21 cellular contexts compared by ENCODE assay signal in the genomic region with DNA sequence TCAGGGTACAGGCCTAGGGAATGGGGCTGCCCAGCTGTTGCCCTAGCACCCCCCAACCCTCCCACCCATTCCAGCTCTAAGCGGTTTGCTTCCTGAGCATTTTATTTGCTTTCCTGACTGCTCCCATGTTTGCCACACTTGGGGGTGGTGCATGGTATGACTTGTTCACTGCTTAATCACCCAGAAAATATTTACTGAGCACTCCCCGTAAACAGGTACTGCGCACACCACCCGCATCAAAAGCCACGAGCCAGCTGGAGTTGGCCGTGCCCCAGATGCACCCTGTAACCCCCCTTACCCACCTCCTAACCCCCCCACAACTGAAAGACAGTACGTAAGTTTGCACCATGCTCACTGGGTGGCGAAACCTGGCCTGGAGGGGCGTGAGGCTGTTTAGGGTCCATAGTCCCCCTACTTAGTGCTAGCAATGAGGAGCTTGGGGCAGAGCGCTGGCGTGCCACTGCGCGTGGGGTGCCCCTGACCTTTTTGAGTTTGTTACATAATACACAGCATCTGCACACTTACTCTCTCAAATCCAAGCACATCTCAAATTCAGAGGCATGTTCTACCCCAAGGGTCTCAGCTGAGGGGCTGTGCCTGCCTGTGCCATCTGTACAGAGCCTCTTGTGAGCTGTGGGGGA. TPM values are rescaled to one million over a fixed set of nuclear protein-coding genes. Genes with fewer than 3 reads are reported as not detected.
DNase-seq lines count a peak whose midpoint lies in the region; ATAC-seq and TF ChIP-seq lines count a peak whose summit lies in the region.
"Had no signal": no experiment of that assay in that cellular context is flagged by ENCODE, and none has a peak within 500 bp of the region (broad histone marks: within the 10 kb centered on the region; RNA-seq: fewer than 3 reads in every experiment).

No MANE protein-coding gene starts in this region.

- H3K27ac ChIP-seq in RWPE1 = peak overlapping the region; percentile 69
- H3K27ac ChIP-seq: psoas muscle, SJSA1 had no signal

- no peak overlapping the region for H3K27ac Mint-ChIP-seq in natural killer cell treated with Interleukin-12 subunit alpha and Interleukin-12 subunit beta and Interleukin-15 and Interleukin-18, amount 100 ng/mL, for 72 hours
- no peak overlapping the region for H3K27ac Mint-ChIP-seq in natural killer cell
- H3K27ac Mint-ChIP-seq: activated CD4-positive, alpha-beta memory T cell treated with anti-CD3 and anti-CD28 coated beads, Interleukin-2, amount 10 ng/mL, durations not matched to agents 7 days and 5 days; activated naive CD8-positive, alpha-beta T cell; activated T-helper 2 cell treated with anti-CD3 and anti-CD28 coated beads, Interferon-gamma antibody, Interleukin-2, Interleukin-4, amounts not matched to agents 10 μg/mL and 5 μg/mL and 100 μg/mL, durations not matched to agents 14 hours and 24 hours and 36 hours; CD8-positive, alpha-beta T cell; T-cell; type B pancreatic cell had no signal

- CTCF ChIA-PET in RWPE1 (lab: Yijun Ruan, JAX) = interaction anchor here (0.7 to 1.1 kb wide), 3 partner anchors 49 to 292 kb away, joined by 3 to 6 read pairs (median 5); no protein-coding TSS in a partner anchor

- intact Hi-C loops in natural killer cell (cut with micrococcal nuclease) = no loop called here

- peak; percentile 41 for DNase-seq in natural killer cell treated with Interleukin-12 subunit alpha and Interleukin-12 subunit beta and Interleukin-15 and Interleukin-18, amount 100 ng/mL, for 72 hours (ENCODE audit: low spot score)
- DNase-seq in natural killer cell (no peak), NCI-H2171 (lab: John Stamatoyannopoulos, UW) (peak; percentile 90), RWPE1 (ENCODE audit: low spot score) (peak; percentile 73), NCI-H748 (lab: John Stamatoyannopoulos, UW; ENCODE audit: unreplicated experiment) (no peak), hippocampal formation (lab: John Stamatoyannopoulos, UW) (no peak)
- DNase-seq: activated CD4-positive, alpha-beta memory T cell treated with anti-CD3 and anti-CD28 coated beads, Interleukin-2, amount 10 ng/mL, durations not matched to agents 7 days and 5 days; CD8-positive, alpha-beta T cell; head of caudate nucleus; mesendoderm; NK-92 treated with Interleukin-12 subunit alpha and Interleukin-12 subunit beta, amount 100 ng/mL, for 24 hours; psoas muscle; stimulated activated CD4-positive, alpha-beta T cell treated with anti-CD3 and anti-CD28 coated beads, Interleukin-2, amount 100 ng/mL, for 24 hours; T-cell had no signal

- POLR2A ChIA-PET in RWPE1 (lab: Yijun Ruan, JAX; ENCODE audit: low non-redundant PET) = no interaction called here

- no peaks in the 10 kb centered on the region for H3K9me3 Mint-ChIP-seq in natural killer cell treated with Interleukin-12 subunit alpha and Interleukin-12 subunit beta and Interleukin-15 and Interleukin-18, amount 100 ng/mL, for 72 hours
- no peaks in the 10 kb centered on the region for H3K9me3 Mint-ChIP-seq in natural killer cell
- H3K9me3 Mint-ChIP-seq: activated T-helper 2 cell treated with anti-CD3 and anti-CD28 coated beads, Interferon-gamma antibody, Interleukin-2, Interleukin-4, amounts not matched to agents 10 μg/mL and 5 μg/mL and 100 μg/mL, durations not matched to agents 14 hours and 24 hours and 36 hours; CD8-positive, alpha-beta T cell; central memory CD8-positive, alpha-beta T cell; type B pancreatic cell had no signal

- no peak for ATAC-seq in natural killer cell treated with Interleukin-12 subunit alpha and Interleukin-12 subunit beta and Interleukin-15 and Interleukin-18, amount 100 ng/mL, for 72 hours
- no peak for ATAC-seq in natural killer cell
- ATAC-seq in GM18502 (IDR thresholded peaks at IDR 0.05; ENCODE audit: poor library complexity, unreplicated experiment) = no peak
- ATAC-seq: CD8-positive, alpha-beta T cell; psoas muscle; T-cell had no signal

- TF ChIP-seq CTCF in natural killer cell (IDR thresholded peaks at IDR 0.05) (no peak), RWPE1 (conservative IDR thresholded peaks at IDR 0.05; ENCODE audit: low read depth) (no peak)

- no peaks in the 10 kb centered on the region for H3K27me3 Mint-ChIP-seq in natural killer cell treated with Interleukin-12 subunit alpha and Interleukin-12 subunit beta and Interleukin-15 and Interleukin-18, amount 100 ng/mL, for 72 hours
- H3K27me3 Mint-ChIP-seq in natural killer cell (ENCODE audit: low read depth in 2 of 2) = no peaks in the 10 kb centered on the region
- H3K27me3 Mint-ChIP-seq: activated CD4-positive, alpha-beta memory T cell treated with anti-CD3 and anti-CD28 coated beads, Interleukin-2, amount 10 ng/mL, durations not matched to agents 7 days and 5 days; activated naive CD8-positive, alpha-beta T cell; central memory CD8-positive, alpha-beta T cell; T-cell; type B pancreatic cell had no signal

- no peaks in the 10 kb centered on the region for H3K36me3 Mint-ChIP-seq in natural killer cell treated with Interleukin-12 subunit alpha and Interleukin-12 subunit beta and Interleukin-15 and Interleukin-18, amount 100 ng/mL, for 72 hours
- no peaks in the 10 kb centered on the region for H3K36me3 Mint-ChIP-seq in natural killer cell
- H3K36me3 Mint-ChIP-seq: type B pancreatic cell had no signal

- H3K4me1 Mint-ChIP-seq in natural killer cell treated with Interleukin-12 subunit alpha and Interleukin-12 subunit beta and Interleukin-15 and Interleukin-18, amount 100 ng/mL, for 72 hours (ENCODE audit: low read depth in 2 of 2) = peaks cover 0 to 11% of the 10 kb centered on the region in 2 donors
- H3K4me1 Mint-ChIP-seq in natural killer cell = peaks cover 4 to 8% of the 10 kb centered on the region in 2 donors
- H3K4me1 Mint-ChIP-seq: activated CD4-positive, alpha-beta memory T cell treated with anti-CD3 and anti-CD28 coated beads, Interleukin-2, amount 10 ng/mL, durations not matched to agents 7 days and 5 days; central memory CD8-positive, alpha-beta T cell had no signal

- H3K4me3 Mint-ChIP-seq in natural killer cell treated with Interleukin-12 subunit alpha and Interleukin-12 subunit beta and Interleukin-15 and Interleukin-18, amount 100 ng/mL, for 72 hours = no peak overlapping the region
- H3K4me3 Mint-ChIP-seq in natural killer cell = no peak overlapping the region
- H3K4me3 Mint-ChIP-seq: activated CD4-positive, alpha-beta memory T cell treated with anti-CD3 and anti-CD28 coated beads, Interleukin-2, amount 10 ng/mL, durations not matched to agents 7 days and 5 days; activated naive CD8-positive, alpha-beta T cell; CD8-positive, alpha-beta T cell; central memory CD8-positive, alpha-beta T cell; T-cell; type B pancreatic cell had no signal

RNA-seq across cellular contexts. Expression of a gene that starts 29.8 kb away (rescaled TPM):
- under 1 TPM in 1 of 2 donors, not detected in 1; 0.12 TPM for total RNA-seq in natural killer cell treated with Interleukin-12 subunit alpha and Interleukin-12 subunit beta and Interleukin-15 and Interleukin-18, amount 100 ng/mL, for 72 hours
- not detected for total RNA-seq in natural killer cell
- total RNA-seq: CD8-positive, alpha-beta T cell; psoas muscle; subcutaneous adipose tissue; T-cell had no signal

Comparison
In these comparisons a context has a peak if more than half of its experiments do, and no peak if none do; other contexts are left out.
1. DNase-seq: peak in natural killer cell treated with Interleukin-12 subunit alpha and Interleukin-12 subunit beta and Interleukin-15 and Interleukin-18, amount 100 ng/mL, for 72 hours (single experiment), NCI-H2171 (single experiment) and RWPE1 (single experiment); none in natural killer cell (single experiment), NCI-H748 (single experiment) and hippocampal formation (0 of 2).